Comparison of ENCODE assay signal across 1 cellular context in genomic region chr19:13880059-13880672, GRCh38.
TF ChIP-seq lines count a peak whose summit lies in the region.

No MANE protein-coding gene starts in this region.

TF ChIP-seq in HepG2, 621 proteins besides CTCF, POLR2A, EP300 and RAD21 (continued from another document and continues in another):
- TF ChIP-seq ARID5B (CRISPR knock-in tag; IDR thresholded peaks at IDR 0.05) (no peak; the same call in 1 of the 2 replicates), PHF21A (CRISPR knock-in tag; IDR thresholded peaks at IDR 0.05) (peak; percentile 45; the same call in 1 of the 2 replicates), ZNF33B (CRISPR knock-in tag; IDR thresholded peaks at IDR 0.05) (no peak), MAFG (CRISPR knock-in tag; IDR thresholded peaks at IDR 0.05) (no peak), NFE2L1 (CRISPR knock-in tag; IDR thresholded peaks at IDR 0.05; ENCODE audit: borderline replicate concordance) (no peak), NFIB (CRISPR knock-in tag; IDR thresholded peaks at IDR 0.05; ENCODE audit: borderline replicate concordance) (no peak), ZNF580 (CRISPR knock-in tag; IDR thresholded peaks at IDR 0.05; ENCODE audit: borderline replicate concordance, low read depth) (peak; percentile 43; the same call in 1 of the 2 replicates), NCOA1 (CRISPR knock-in tag; IDR thresholded peaks at IDR 0.05) (no peak), CBX2 (IDR thresholded peaks at IDR 0.05; ENCODE audit: low read depth, low read length) (no peak), CBX2 (CRISPR knock-in tag; IDR thresholded peaks at IDR 0.05; ENCODE audit: low read depth) (no peak), ZNF550 (CRISPR knock-in tag; IDR thresholded peaks at IDR 0.05; ENCODE audit: borderline replicate concordance) (no peak), ZNF790 (CRISPR knock-in tag; IDR thresholded peaks at IDR 0.05; ENCODE audit: borderline replicate concordance) (no peak), DMAP1 (CRISPR knock-in tag; IDR thresholded peaks at IDR 0.05) (no peak; the same call in 1 of the 2 replicates), ZBTB40 (IDR thresholded peaks at IDR 0.05) (no peak), ZBTB40 (CRISPR knock-in tag; IDR thresholded peaks at IDR 0.05) (no peak), ZNF563 (CRISPR knock-in tag; IDR thresholded peaks at IDR 0.05) (no peak), SMAD3 (CRISPR knock-in tag; IDR thresholded peaks at IDR 0.05) (peak; percentile 79; the same call in 1 of the 2 replicates), ZNF766 (CRISPR knock-in tag; IDR thresholded peaks at IDR 0.05; ENCODE audit: borderline replicate concordance) (0 out of 2 replicates have a peak, but pooled peaks have one; percentile 29), ZNF44 (CRISPR knock-in tag; IDR thresholded peaks at IDR 0.05) (no peak), GMEB1 (CRISPR knock-in tag; IDR thresholded peaks at IDR 0.05; ENCODE audit: borderline replicate concordance) (peak; percentile 18; the same call in 1 of the 2 replicates), ZNF317 (CRISPR knock-in tag; IDR thresholded peaks at IDR 0.05) (peak; percentile 79; the same call in 1 of the 2 replicates), ZKSCAN5 (CRISPR knock-in tag; IDR thresholded peaks at IDR 0.05) (no peak), BRD4 (CRISPR knock-in tag; IDR thresholded peaks at IDR 0.05) (no peak), HNRNPUL1 (IDR thresholded peaks at IDR 0.05; ENCODE audit: low read depth, low read length) (no peak), NFYC (CRISPR knock-in tag; IDR thresholded peaks at IDR 0.05) (no peak), KLF11 (CRISPR knock-in tag; IDR thresholded peaks at IDR 0.05) (no peak; the same call in 1 of the 2 replicates), ATF6 (CRISPR knock-in tag; conservative IDR thresholded peaks at IDR 0.05) (0 out of 2 replicates have a peak, but pooled peaks have one; percentile 42), SSRP1 (CRISPR knock-in tag; IDR thresholded peaks at IDR 0.05) (no peak), PTBP1 (IDR thresholded peaks at IDR 0.05; ENCODE audit: low read depth, low read length, poor library complexity, severe bottlenecking) (no peak), SMAD1 (CRISPR knock-in tag; IDR thresholded peaks at IDR 0.05; ENCODE audit: borderline replicate concordance, low read depth) (no peak), YEATS2 (CRISPR knock-in tag; IDR thresholded peaks at IDR 0.05; ENCODE audit: borderline replicate concordance) (peak; percentile 76; the same call in 1 of the 2 replicates), KDM5B (CRISPR knock-in tag; IDR thresholded peaks at IDR 0.05; ENCODE audit: borderline replicate concordance) (peak; percentile 71; the same call in 1 of the 2 replicates), SNAPC4 (CRISPR knock-in tag; IDR thresholded peaks at IDR 0.05) (0 out of 2 replicates have a peak, but pooled peaks have one; percentile 60), NFRKB (IDR thresholded peaks at IDR 0.05) (no peak), HOMEZ (CRISPR knock-in tag; IDR thresholded peaks at IDR 0.05; ENCODE audit: low read depth) (no peak), ZMYM4 (CRISPR knock-in tag; IDR thresholded peaks at IDR 0.05) (peak; percentile 63)
